ENCODE assay signal across 1 cellular context in the genomic region with DNA sequence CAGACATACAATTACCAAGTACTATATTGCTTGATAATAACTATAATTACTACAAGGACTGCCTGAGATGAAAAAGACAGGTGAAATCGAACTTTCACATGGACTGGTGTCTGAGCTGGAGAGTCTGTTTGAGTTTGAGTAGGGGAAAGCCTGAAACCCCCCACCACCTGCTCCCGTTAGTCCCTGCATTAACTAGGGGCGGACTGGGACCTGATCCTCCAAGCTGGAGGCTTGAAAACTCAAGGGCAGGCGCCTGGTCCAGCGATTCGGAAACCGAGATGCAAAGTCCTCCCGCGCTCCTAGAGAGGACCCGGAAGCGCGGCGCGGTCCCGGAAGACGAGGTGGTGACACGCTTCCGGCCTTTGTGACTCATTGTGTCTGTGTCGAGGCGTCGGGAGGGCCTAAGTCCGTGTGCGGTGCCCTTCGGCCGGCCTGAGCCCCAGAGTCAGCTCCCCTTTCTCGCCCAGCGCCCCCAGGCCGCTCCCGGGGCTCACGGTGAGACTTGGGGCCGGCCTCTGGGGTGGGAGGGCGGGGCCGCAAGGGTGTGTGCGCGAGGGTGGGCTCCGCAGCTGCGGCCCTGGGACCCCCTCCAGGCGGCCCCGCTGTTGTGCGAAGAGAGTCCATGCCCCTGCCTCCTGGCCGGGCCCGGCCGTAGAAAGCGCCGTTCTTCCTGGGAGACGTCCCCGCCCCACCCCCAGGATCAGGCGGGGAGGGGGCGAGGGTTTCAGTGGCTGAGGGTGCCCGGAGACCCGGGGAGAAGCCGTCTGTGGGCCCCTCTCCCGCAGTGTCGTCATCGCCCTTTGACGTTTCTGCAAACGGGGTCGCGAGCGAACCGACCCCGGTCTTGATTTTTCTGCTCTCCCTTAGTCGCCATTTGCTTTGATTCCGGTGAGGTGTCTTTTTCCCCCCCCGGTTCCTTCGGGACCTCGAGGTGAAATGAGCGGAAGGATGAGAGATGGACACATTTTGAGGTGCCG.
TF ChIP-seq lines count a peak whose summit lies in the region.

Gene ZKSCAN1 (plus strand): TSS at position 365 of the 977 bp plus-strand sequence. CDS start 7,911 bp downstream, outside the sequence.

TF ChIP-seq in HepG2, 621 proteins besides CTCF, POLR2A, EP300 and RAD21 (continued from another document and continues in another):
- TF ChIP-seq, protein P1, sequence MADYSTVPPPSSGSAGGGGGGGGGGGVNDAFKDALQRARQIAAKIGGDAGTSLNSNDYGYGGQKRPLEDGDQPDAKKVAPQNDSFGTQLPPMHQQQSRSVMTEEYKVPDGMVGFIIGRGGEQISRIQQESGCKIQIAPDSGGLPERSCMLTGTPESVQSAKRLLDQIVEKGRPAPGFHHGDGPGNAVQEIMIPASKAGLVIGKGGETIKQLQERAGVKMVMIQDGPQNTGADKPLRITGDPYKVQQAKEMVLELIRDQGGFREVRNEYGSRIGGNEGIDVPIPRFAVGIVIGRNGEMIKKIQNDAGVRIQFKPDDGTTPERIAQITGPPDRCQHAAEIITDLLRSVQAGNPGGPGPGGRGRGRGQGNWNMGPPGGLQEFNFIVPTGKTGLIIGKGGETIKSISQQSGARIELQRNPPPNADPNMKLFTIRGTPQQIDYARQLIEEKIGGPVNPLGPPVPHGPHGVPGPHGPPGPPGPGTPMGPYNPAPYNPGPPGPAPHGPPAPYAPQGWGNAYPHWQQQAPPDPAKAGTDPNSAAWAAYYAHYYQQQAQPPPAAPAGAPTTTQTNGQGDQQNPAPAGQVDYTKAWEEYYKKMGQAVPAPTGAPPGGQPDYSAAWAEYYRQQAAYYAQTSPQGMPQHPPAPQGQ (CRISPR knock-in tag; IDR thresholded peaks at IDR 0.05; ENCODE audit: borderline replicate concordance), result no peak
- TF ChIP-seq CBX2 (IDR thresholded peaks at IDR 0.05; ENCODE audit: low read depth, low read length) (no peak), CBX2 (CRISPR knock-in tag; IDR thresholded peaks at IDR 0.05; ENCODE audit: low read depth) (no peak), ZNF7 (CRISPR knock-in tag; IDR thresholded peaks at IDR 0.05) (no peak), NBN (conservative IDR thresholded peaks at IDR 0.05) (no peak), LCORL (IDR thresholded peaks at IDR 0.05) (no peak), LCORL (CRISPR knock-in tag; IDR thresholded peaks at IDR 0.05) (no peak), KMT2A (CRISPR knock-in tag; IDR thresholded peaks at IDR 0.05) (peak; percentile 80), CREB3 (CRISPR knock-in tag; IDR thresholded peaks at IDR 0.05) (0 out of 2 replicates have a peak, but pooled peaks have one; percentile 71), ZNF678 (CRISPR knock-in tag; IDR thresholded peaks at IDR 0.05) (no peak), NFIC (IDR thresholded peaks at IDR 0.05; ENCODE audit: low read length) (no peak), ZNF367 (CRISPR knock-in tag; IDR thresholded peaks at IDR 0.05; ENCODE audit: borderline replicate concordance) (no peak), TMF1 (CRISPR knock-in tag; IDR thresholded peaks at IDR 0.05; ENCODE audit: low read depth) (0 out of 2 replicates have a peak, but pooled peaks have one; percentile 40), MAZ (IDR thresholded peaks at IDR 0.05; ENCODE audit: borderline replicate concordance, low read depth, low read length) (no peak), MAZ (CRISPR knock-in tag; IDR thresholded peaks at IDR 0.05; ENCODE audit: low read depth) (peak; percentile 81), HOXA9 (CRISPR knock-in tag; IDR thresholded peaks at IDR 0.05; ENCODE audit: borderline replicate concordance) (no peak), MZF1 (CRISPR knock-in tag; IDR thresholded peaks at IDR 0.05; ENCODE audit: borderline replicate concordance) (no peak), YY1 (IDR thresholded peaks at IDR 0.05; ENCODE audit: insufficient read depth, insufficient replicate concordance, low read depth, low read length) (peak; percentile 8), PTBP1 (IDR thresholded peaks at IDR 0.05; ENCODE audit: low read depth, low read length, poor library complexity, severe bottlenecking) (no peak), TEAD2 (CRISPR knock-in tag; IDR thresholded peaks at IDR 0.05) (no peak), KDM3A (CRISPR knock-in tag; IDR thresholded peaks at IDR 0.05; ENCODE audit: low read depth) (peak; percentile 60; the same call in 1 of the 2 replicates), SNAPC4 (CRISPR knock-in tag; IDR thresholded peaks at IDR 0.05) (no peak), ZMYM4 (CRISPR knock-in tag; IDR thresholded peaks at IDR 0.05) (peak; percentile 62; the same call in 1 of the 2 replicates), ATF1 (CRISPR knock-in tag; IDR thresholded peaks at IDR 0.05) (peak; percentile 91), ZMYM3 (CRISPR knock-in tag; IDR thresholded peaks at IDR 0.05) (no peak), FOXC1 (CRISPR knock-in tag; IDR thresholded peaks at IDR 0.05; ENCODE audit: borderline replicate concordance) (peak; percentile 4; the same call in 1 of the 2 replicates), ZNF33A (CRISPR knock-in tag; IDR thresholded peaks at IDR 0.05; ENCODE audit: borderline replicate concordance) (0 out of 2 replicates have a peak, but pooled peaks have one; percentile 70)
- TF ChIP-seq, protein P2, sequence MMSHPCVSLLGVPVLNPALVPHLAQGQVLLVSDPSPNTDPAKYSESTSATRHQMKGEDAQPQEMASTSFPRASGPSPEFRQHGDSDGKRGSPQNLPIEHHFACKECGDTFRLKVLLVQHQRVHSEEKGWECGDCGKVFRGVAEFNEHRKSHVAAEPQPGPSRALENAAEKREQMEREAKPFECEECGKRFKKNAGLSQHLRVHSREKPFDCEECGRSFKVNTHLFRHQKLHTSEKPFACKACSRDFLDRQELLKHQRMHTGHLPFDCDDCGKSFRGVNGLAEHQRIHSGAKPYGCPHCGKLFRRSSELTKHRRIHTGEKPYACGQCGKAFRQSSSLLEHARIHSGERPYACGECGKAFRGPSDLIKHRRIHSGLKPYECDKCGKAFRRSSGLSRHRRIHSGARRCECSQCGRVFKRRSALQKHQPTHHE (CRISPR knock-in tag; IDR thresholded peaks at IDR 0.05; ENCODE audit: borderline replicate concordance), result no peak
- TF ChIP-seq, protein P3, sequence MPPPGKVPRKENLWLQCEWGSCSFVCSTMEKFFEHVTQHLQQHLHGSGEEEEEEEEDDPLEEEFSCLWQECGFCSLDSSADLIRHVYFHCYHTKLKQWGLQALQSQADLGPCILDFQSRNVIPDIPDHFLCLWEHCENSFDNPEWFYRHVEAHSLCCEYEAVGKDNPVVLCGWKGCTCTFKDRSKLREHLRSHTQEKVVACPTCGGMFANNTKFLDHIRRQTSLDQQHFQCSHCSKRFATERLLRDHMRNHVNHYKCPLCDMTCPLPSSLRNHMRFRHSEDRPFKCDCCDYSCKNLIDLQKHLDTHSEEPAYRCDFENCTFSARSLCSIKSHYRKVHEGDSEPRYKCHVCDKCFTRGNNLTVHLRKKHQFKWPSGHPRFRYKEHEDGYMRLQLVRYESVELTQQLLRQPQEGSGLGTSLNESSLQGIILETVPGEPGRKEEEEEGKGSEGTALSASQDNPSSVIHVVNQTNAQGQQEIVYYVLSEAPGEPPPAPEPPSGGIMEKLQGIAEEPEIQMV (CRISPR knock-in tag; IDR thresholded peaks at IDR 0.05; ENCODE audit: low read depth), result no peak
- TF ChIP-seq, protein P4, sequence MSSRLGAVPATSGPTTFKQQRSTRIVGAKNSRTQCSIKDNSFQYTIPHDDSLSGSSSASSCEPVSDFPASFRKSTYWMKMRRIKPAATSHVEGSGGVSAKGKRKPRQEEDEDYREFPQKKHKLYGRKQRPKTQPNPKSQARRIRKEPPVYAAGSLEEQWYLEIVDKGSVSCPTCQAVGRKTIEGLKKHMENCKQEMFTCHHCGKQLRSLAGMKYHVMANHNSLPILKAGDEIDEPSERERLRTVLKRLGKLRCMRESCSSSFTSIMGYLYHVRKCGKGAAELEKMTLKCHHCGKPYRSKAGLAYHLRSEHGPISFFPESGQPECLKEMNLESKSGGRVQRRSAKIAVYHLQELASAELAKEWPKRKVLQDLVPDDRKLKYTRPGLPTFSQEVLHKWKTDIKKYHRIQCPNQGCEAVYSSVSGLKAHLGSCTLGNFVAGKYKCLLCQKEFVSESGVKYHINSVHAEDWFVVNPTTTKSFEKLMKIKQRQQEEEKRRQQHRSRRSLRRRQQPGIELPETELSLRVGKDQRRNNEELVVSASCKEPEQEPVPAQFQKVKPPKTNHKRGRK (CRISPR knock-in tag; IDR thresholded peaks at IDR 0.05), result no peak
- TF ChIP-seq, protein P5, sequence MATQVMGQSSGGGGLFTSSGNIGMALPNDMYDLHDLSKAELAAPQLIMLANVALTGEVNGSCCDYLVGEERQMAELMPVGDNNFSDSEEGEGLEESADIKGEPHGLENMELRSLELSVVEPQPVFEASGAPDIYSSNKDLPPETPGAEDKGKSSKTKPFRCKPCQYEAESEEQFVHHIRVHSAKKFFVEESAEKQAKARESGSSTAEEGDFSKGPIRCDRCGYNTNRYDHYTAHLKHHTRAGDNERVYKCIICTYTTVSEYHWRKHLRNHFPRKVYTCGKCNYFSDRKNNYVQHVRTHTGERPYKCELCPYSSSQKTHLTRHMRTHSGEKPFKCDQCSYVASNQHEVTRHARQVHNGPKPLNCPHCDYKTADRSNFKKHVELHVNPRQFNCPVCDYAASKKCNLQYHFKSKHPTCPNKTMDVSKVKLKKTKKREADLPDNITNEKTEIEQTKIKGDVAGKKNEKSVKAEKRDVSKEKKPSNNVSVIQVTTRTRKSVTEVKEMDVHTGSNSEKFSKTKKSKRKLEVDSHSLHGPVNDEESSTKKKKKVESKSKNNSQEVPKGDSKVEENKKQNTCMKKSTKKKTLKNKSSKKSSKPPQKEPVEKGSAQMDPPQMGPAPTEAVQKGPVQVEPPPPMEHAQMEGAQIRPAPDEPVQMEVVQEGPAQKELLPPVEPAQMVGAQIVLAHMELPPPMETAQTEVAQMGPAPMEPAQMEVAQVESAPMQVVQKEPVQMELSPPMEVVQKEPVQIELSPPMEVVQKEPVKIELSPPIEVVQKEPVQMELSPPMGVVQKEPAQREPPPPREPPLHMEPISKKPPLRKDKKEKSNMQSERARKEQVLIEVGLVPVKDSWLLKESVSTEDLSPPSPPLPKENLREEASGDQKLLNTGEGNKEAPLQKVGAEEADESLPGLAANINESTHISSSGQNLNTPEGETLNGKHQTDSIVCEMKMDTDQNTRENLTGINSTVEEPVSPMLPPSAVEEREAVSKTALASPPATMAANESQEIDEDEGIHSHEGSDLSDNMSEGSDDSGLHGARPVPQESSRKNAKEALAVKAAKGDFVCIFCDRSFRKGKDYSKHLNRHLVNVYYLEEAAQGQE (IDR thresholded peaks at IDR 0.05; ENCODE audit: borderline replicate concordance in 1 of 2, low read depth in 1 of 2, low read length in 2 of 2), result peak in 1 of 2 experiments; percentile 83; a peak in 1 of 4 replicates
- TF ChIP-seq, protein P6, sequence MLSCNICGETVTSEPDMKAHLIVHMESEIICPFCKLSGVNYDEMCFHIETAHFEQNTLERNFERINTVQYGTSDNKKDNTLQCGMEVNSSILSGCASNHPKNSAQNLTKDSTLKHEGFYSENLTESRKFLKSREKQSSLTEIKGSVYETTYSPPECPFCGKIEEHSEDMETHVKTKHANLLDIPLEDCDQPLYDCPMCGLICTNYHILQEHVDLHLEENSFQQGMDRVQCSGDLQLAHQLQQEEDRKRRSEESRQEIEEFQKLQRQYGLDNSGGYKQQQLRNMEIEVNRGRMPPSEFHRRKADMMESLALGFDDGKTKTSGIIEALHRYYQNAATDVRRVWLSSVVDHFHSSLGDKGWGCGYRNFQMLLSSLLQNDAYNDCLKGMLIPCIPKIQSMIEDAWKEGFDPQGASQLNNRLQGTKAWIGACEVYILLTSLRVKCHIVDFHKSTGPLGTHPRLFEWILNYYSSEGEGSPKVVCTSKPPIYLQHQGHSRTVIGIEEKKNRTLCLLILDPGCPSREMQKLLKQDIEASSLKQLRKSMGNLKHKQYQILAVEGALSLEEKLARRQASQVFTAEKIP (CRISPR knock-in tag; IDR thresholded peaks at IDR 0.05; ENCODE audit: borderline replicate concordance), result no peak
